24 cellular contexts compared by ENCODE assay signal in genomic region chr1:204457665-204458064, GRCh38. TPM values are rescaled to one million over a fixed set of nuclear protein-coding genes. Genes with fewer than 3 reads are reported as not detected.
A peak's percentile ranks its signal among the peaks of the same experiment; 100 is the strongest.
DNase-seq lines count a peak whose midpoint lies in the region; ATAC-seq, FAIRE-seq and TF ChIP-seq lines count a peak whose summit lies in the region.
"Had no signal": no experiment of that assay in that cellular context is flagged by ENCODE, and none has a peak within 500 bp of the region (broad histone marks: within the 10 kb centered on the region; RNA-seq: fewer than 3 reads in every experiment).

No MANE protein-coding gene starts in this region.

- no peak overlapping the region for H2BK120ac ChIP-seq in mesendoderm (ENCODE audit: low read depth, low read length)

- H3K79me1 ChIP-seq in mesendoderm (ENCODE audit: low read length): no peaks in the 10 kb centered on the region

- H3K36me3 ChIP-seq in K562 (ENCODE audit: control insufficient read depth, insufficient read depth, low read length): no peaks in the 10 kb centered on the region
- no peaks in the 10 kb centered on the region for H3K36me3 ChIP-seq in mesendoderm (ENCODE audit: control insufficient read depth, insufficient read depth, low read length)
- H3K36me3 ChIP-seq: MG63 had no signal

- no peak for TF ChIP-seq CTCF in K562 (IDR thresholded peaks at IDR 0.05 in 2 of 3, conservative IDR thresholded peaks at IDR 0.05 in 1 of 3; ENCODE audit: insufficient read depth in 2 of 3, low read depth in 1 of 3, low read length in 3 of 3)

- no peaks in the 10 kb centered on the region for H3K9me1 ChIP-seq in K562 (ENCODE audit: control insufficient read depth, insufficient read depth, low read length)

- POLR2A ChIA-PET in K562 (lab: Yijun Ruan, JAX): interaction anchor here (0.9 to 2.2 kb wide), 6 partner anchors 9 to 36 kb away, joined by 4 to 7 read pairs (median 6); partner anchors contain the start of gene PIK3C2B

- peaks cover 33 to 40% of the 10 kb centered on the region in 2 experiments for H3K27me3 ChIP-seq in K562 (ENCODE audit: control insufficient read depth in 2 of 2, insufficient read depth in 2 of 2, low read length in 2 of 2)
- H3K27me3 ChIP-seq in mesendoderm (ENCODE audit: insufficient read depth, low read length, poor library complexity): no peaks in the 10 kb centered on the region
- H3K27me3 ChIP-seq: esophagus muscularis mucosa, gastrocnemius medialis, MG63 had no signal

- no peak for ATAC-seq in activated T-cell treated with anti-CD3 and anti-CD28 coated beads, Interleukin-2, amount 50 U/mL, for 72 hours (replicated peaks in 1 of 2)
- ATAC-seq in K562: no peak
- ATAC-seq in naive B cell (ENCODE audit: low read depth in 2 of 2): no peak
- ATAC-seq in HG03108 (IDR thresholded peaks at IDR 0.05; ENCODE audit: unreplicated experiment): no peak

- H3K4me3 Mint-ChIP-seq in activated T-cell treated with anti-CD3 and anti-CD28 coated beads, Interleukin-2, amount 50 U/mL, for 72 hours: no peak overlapping the region
- peak overlapping the region in 2 of 8 donors; percentile 22 to 45 for H3K4me3 Mint-ChIP-seq in naive B cell
- H3K4me3 Mint-ChIP-seq: activated CD4-positive, alpha-beta T cell treated with anti-CD3 and anti-CD28 coated beads, Interleukin-2, amount 10 ng/mL, durations not matched to agents 7 days and 5 days; HFFc6 had no signal

- no peak overlapping the region for H3K56ac ChIP-seq in mesendoderm (ENCODE audit: low read length)

- H3K23ac ChIP-seq in mesendoderm (ENCODE audit: low read length): no peak overlapping the region

- BruUV-seq in K562 (replicated peaks; lab: Mats Ljungman, UMichigan): no TSS peak

- no peaks in the 10 kb centered on the region for H3K9me3 ChIP-seq in K562 (replicated peaks; ENCODE audit: control insufficient read depth, insufficient read depth, low read depth, low read length)
- H3K9me3 ChIP-seq: esophagus muscularis mucosa, gastrocnemius medialis, MG63 had no signal

- peaks cover 10 to 19% of the 10 kb centered on the region in 2 donors for H3K36me3 Mint-ChIP-seq in activated T-cell treated with anti-CD3 and anti-CD28 coated beads, Interleukin-2, amount 50 U/mL, for 72 hours (ENCODE audit: insufficient read depth in 2 of 2)
- H3K36me3 Mint-ChIP-seq in naive B cell: peaks cover 33 to 44% of the 10 kb centered on the region in 2 donors

- no peak overlapping the region for H3K4ac ChIP-seq in mesendoderm (ENCODE audit: low read depth, low read length)

- no peak overlapping the region for H2BK5ac ChIP-seq in mesendoderm (ENCODE audit: low read length)

- H4K8ac ChIP-seq in mesendoderm (ENCODE audit: low read depth, low read length): no peak overlapping the region

- no peak overlapping the region for H2AFZ ChIP-seq in K562 (ENCODE audit: low read depth, low read length)

- H3K4me3 ChIP-seq in K562: no peak overlapping the region
- H3K4me3 ChIP-seq in mesendoderm (ENCODE audit: low read length): no peak overlapping the region
- H3K4me3 ChIP-seq: esophagus muscularis mucosa, gastrocnemius medialis, MG63 had no signal

- H3K27ac Mint-ChIP-seq in activated T-cell treated with anti-CD3 and anti-CD28 coated beads, Interleukin-2, amount 50 U/mL, for 72 hours: peak overlapping the region; percentile 79
- peak overlapping the region; percentile 52 to 96 (median 90) for H3K27ac Mint-ChIP-seq in naive B cell
- H3K27ac Mint-ChIP-seq: HFFc6 had no signal

- no peak overlapping the region for H3K18ac ChIP-seq in mesendoderm (ENCODE audit: low read length)

- peaks cover 36% of the 10 kb centered on the region for H3K4me1 Mint-ChIP-seq in activated T-cell treated with anti-CD3 and anti-CD28 coated beads, Interleukin-2, amount 50 U/mL, for 72 hours (ENCODE audit: low read depth)
- H3K4me1 Mint-ChIP-seq in naive B cell: peaks cover 75 to 97% (median 96%) of the 10 kb centered on the region in 3 donors

- no peak overlapping the region for H2AK5ac ChIP-seq in mesendoderm (ENCODE audit: low read length)

- in situ Hi-C loops in K562 (cut with MboI): no loop called here

- H3K27ac ChIP-seq in K562 (ENCODE audit: extremely low read depth, low read depth, low read length) (no peak overlapping the region), substantia nigra (ENCODE audit: low read depth, low read length, poor library complexity, severe bottlenecking) (peak overlapping the region; percentile 56), mesendoderm (ENCODE audit: low read depth, low read length) (no peak overlapping the region)
- H3K27ac ChIP-seq: C4-2B had no signal

- no peak for TF ChIP-seq RAD21 in K562 (CRISPR knock-in tag; conservative IDR thresholded peaks at IDR 0.05 in 1 of 2, IDR thresholded peaks at IDR 0.05 in 1 of 2)

- WGBS in K562 (ENCODE audit: insufficient coverage, low coverage, missing lambda C conversion rate): 8% methylated on average over 5 of the region's 5 CpGs
- WGBS in mesendoderm (ENCODE audit: extremely low coverage, insufficient coverage, low lambda C conversion rate): no CpG with 5 or more reads among the region's 5 CpGs

- H2BK15ac ChIP-seq in mesendoderm (replicated peaks; ENCODE audit: low read depth): no peak overlapping the region

- no peaks in the 10 kb centered on the region for H4K20me1 ChIP-seq in K562 (replicated peaks; ENCODE audit: control insufficient read depth, insufficient read depth, low read length)

- H3K79me2 ChIP-seq in K562 (ENCODE audit: control insufficient read depth, insufficient read depth, low read length) (no peaks in the 10 kb centered on the region), mesendoderm (ENCODE audit: control insufficient read depth, insufficient read depth, low read length) (no peaks in the 10 kb centered on the region)

- TF ChIP-seq EP300 in K562 (IDR thresholded peaks at IDR 0.05; ENCODE audit: low read length): no peak

- no peak for FAIRE-seq in K562 (lab: Jason Lieb, UNC)
- FAIRE-seq: G401.6 had no signal

- H3K9me3 Mint-ChIP-seq in activated T-cell treated with anti-CD3 and anti-CD28 coated beads, Interleukin-2, amount 50 U/mL, for 72 hours: no peaks in the 10 kb centered on the region
- H3K9me3 Mint-ChIP-seq in naive B cell: no peaks in the 10 kb centered on the region
- H3K9me3 Mint-ChIP-seq: activated CD4-positive, alpha-beta T cell treated with anti-CD3 and anti-CD28 coated beads, Interleukin-2, amount 10 ng/mL, durations not matched to agents 7 days and 5 days; HFFc6 had no signal

- H3K4me2 ChIP-seq in K562 (ENCODE audit: insufficient read depth, low read length) (no peak overlapping the region), mesendoderm (ENCODE audit: low read length) (no peak overlapping the region)

- H4K5ac ChIP-seq in mesendoderm (ENCODE audit: low read length): no peak overlapping the region

- H3K9ac ChIP-seq in K562 (ENCODE audit: insufficient read depth in 1 of 2, low read depth in 2 of 2, low read length in 2 of 2) (no peak overlapping the region), mesendoderm (ENCODE audit: low read length) (no peak overlapping the region)

- no peaks in the 10 kb centered on the region for H3K27me3 Mint-ChIP-seq in activated T-cell treated with anti-CD3 and anti-CD28 coated beads, Interleukin-2, amount 50 U/mL, for 72 hours (ENCODE audit: low read depth)
- no peaks in the 10 kb centered on the region for H3K27me3 Mint-ChIP-seq in naive B cell
- H3K27me3 Mint-ChIP-seq: activated CD4-positive, alpha-beta T cell treated with anti-CD3 and anti-CD28 coated beads, Interleukin-2, amount 10 ng/mL, durations not matched to agents 7 days and 5 days had no signal

- peaks cover 12 to 19% of the 10 kb centered on the region in 2 experiments; a peak in 4 of 5 replicates for H3K4me1 ChIP-seq in K562 (replicated peaks in 1 of 2; ENCODE audit: control insufficient read depth in 2 of 2, insufficient read depth in 2 of 2, low read length in 2 of 2)
- H3K4me1 ChIP-seq in mesendoderm (ENCODE audit: control insufficient read depth, low read depth, low read length): peaks cover 2% of the 10 kb centered on the region

- intact Hi-C loops in K562 (cut with micrococcal nuclease): no loop called here

- no peak for TF ChIP-seq POLR2A in K562 (conservative IDR thresholded peaks at IDR 0.05)

- CTCF ChIA-PET in K562 (lab: Yijun Ruan, JAX; ENCODE audit: low intra/inter-chr PET ratio): no interaction called here

- DNase-seq in activated T-cell treated with anti-CD3 and anti-CD28 coated beads, Interleukin-2, amount 50 U/mL, for 72 hours: no peak
- DNase-seq in activated T-cell treated with anti-CD3 and anti-CD28 coated beads for 4 hours (no peak), K562 (ENCODE audit: extremely low read depth in 1 of 4, low spot score in 3 of 4) (no peak), naive B cell (no peak), substantia nigra (lab: John Stamatoyannopoulos, UW) (no peak), mesendoderm (no peak), SHP77 (lab: John Stamatoyannopoulos, UW) (no peak)
- DNase-seq: activated CD4-positive, alpha-beta T cell treated with anti-CD3 and anti-CD28 coated beads, Interleukin-2, amount 10 ng/mL, durations not matched to agents 7 days and 5 days; activated CD8-positive, alpha-beta memory T cell treated with anti-CD3 and anti-CD28 coated beads, Interleukin-2, amount 50 U/mL, for 48 hours; amniotic stem cell; effector CD4-positive, alpha-beta T cell; gastrocnemius medialis; HFFc6; IMR-90; kidney glomerular epithelial cell; mesenchymal stem cell; MG63; NCI-H1436; NCI-H2171 treated with DMSO at 0.1 percent for 48 hours; stimulated activated CD4-positive, alpha-beta T cell treated with anti-CD3 and anti-CD28 coated beads, Interleukin-4, amount 100 ng/mL, for 24 hours had no signal

RNA-seq across cellular contexts. Expression of gene PIK3C2B, which starts 36.9 kb away (rescaled TPM):
- 10 to 100 TPM; 43.1 to 54.5 TPM for total RNA-seq in activated T-cell treated with anti-CD3 and anti-CD28 coated beads, Interleukin-2, amount 50 U/mL, for 72 hours
- 1.7 and 12.0 TPM in 2 replicates for total RNA-seq in K562 (2011; cell fraction: chromatin; rRNA removed; ENCODE audit: low replicate concordance)
- 2.2 and 6.7 TPM in 2 replicates for total RNA-seq in K562 (2011; cell fraction: nucleolus; rRNA removed)
- 2.1 and 2.4 TPM in 2 replicates for total RNA-seq in K562 (2011; cell fraction: nucleoplasm; rRNA removed)
- total RNA-seq in K562 (2014; rRNA removed) (0.95 and 1.6 TPM in 2 replicates), K562 (2014; rRNA removed; fragmentation: Illumina TruSeq; extraction: Trizol) (0.61 and 0.62 TPM in 2 replicates), K562 (2015; rRNA removed; fragmentation: Illumina TruSeq; extraction: Trizol) (0.34 and 0.72 TPM in 2 replicates), K562 (2021) (1.8 and 2.9 TPM in 2 replicates)
- polyA plus RNA-seq in K562 (2011; rRNA removed) (1.1 and 4.0 TPM in 2 replicates), K562 (2014; fragmentation: Illumina TruSeq; extraction: Trizol) (0.55 and 0.82 TPM in 2 replicates), K562 (2014; fragmentation: Nextera tagmentation; extraction: Ambion mirVana) (under 1 TPM; 0.10 to 0.27 TPM), K562 (2014; rRNA removed) (0.27 and 0.65 TPM in 2 replicates), naive B cell (ENCODE audit: low read depth in 6 of 6) (10 to 100 TPM in 3 of 6 donors, 1 to 10 TPM in 2, not detected in 1; 8.5 to 16.9 (median 10.6) TPM)
- polyA plus RNA-seq in K562 (2011; cell fraction: cytosol; rRNA removed): 2.0 and 3.0 TPM in 2 replicates
- 3.8 and 3.9 TPM in 2 replicates for polyA plus RNA-seq in K562 (2011; cell fraction: nucleus; rRNA removed)
- 1.4 and 2.8 TPM in 2 replicates for polyA plus RNA-seq in K562 (2012)
- polyA minus RNA-seq in K562 (2011; rRNA and poly(A)+ RNA removed): 3.3 and 3.9 TPM in 2 replicates
- polyA minus RNA-seq in K562 (2011; cell fraction: cytosol; rRNA and poly(A)+ RNA removed): 2.7 and 7.7 TPM in 2 replicates
- polyA minus RNA-seq in K562 (2011; cell fraction: nucleus; rRNA and poly(A)+ RNA removed): 3.1 and 6.1 TPM in 2 replicates
- polyA plus RNA-seq in mesendoderm (2013, experiment 1 of 2): 6.1 TPM
- polyA plus RNA-seq in mesendoderm (2013, experiment 2 of 2): 6.1 TPM

RNA-seq across cellular contexts. Expression of gene PPP1R15B, which starts 46.0 kb away (rescaled TPM):
- 10 to 100 TPM; 82.9 to 94.2 TPM for total RNA-seq in activated T-cell treated with anti-CD3 and anti-CD28 coated beads, Interleukin-2, amount 50 U/mL, for 72 hours
- 89.5 and 106 TPM in 2 replicates for total RNA-seq in K562 (2011; cell fraction: chromatin; rRNA removed; ENCODE audit: low replicate concordance)
- 92.1 and 92.6 TPM in 2 replicates for total RNA-seq in K562 (2011; cell fraction: nucleolus; rRNA removed)
- total RNA-seq in K562 (2011; cell fraction: nucleoplasm; rRNA removed): 106 and 121 TPM in 2 replicates
- 30.8 and 32.3 TPM in 2 replicates for total RNA-seq in K562 (2014; rRNA removed)
- 42.2 and 45.5 TPM in 2 replicates for total RNA-seq in K562 (2014; rRNA removed; fragmentation: Illumina TruSeq; extraction: Trizol)
- total RNA-seq in K562 (2015; rRNA removed; fragmentation: Illumina TruSeq; extraction: Trizol): 30.6 and 32.4 TPM in 2 replicates
- total RNA-seq in K562 (2021): 46.5 and 48.1 TPM in 2 replicates
- 24.6 and 27.0 TPM in 2 replicates for polyA plus RNA-seq in K562 (2011; rRNA removed)
- 19.2 and 23.1 TPM in 2 replicates for polyA plus RNA-seq in K562 (2011; cell fraction: cytosol; rRNA removed)
- 18.4 and 20.5 TPM in 2 replicates for polyA plus RNA-seq in K562 (2011; cell fraction: nucleus; rRNA removed)
- polyA plus RNA-seq in K562 (2012): 15.8 and 22.5 TPM in 2 replicates
- polyA plus RNA-seq in K562 (2014; fragmentation: Illumina TruSeq; extraction: Trizol): 34.2 and 36.5 TPM in 2 replicates
- polyA plus RNA-seq in K562 (2014; fragmentation: Nextera tagmentation; extraction: Ambion mirVana): 10 to 100 TPM; 17.0 to 24.7 TPM
- polyA plus RNA-seq in K562 (2014; rRNA removed): 26.9 and 27.2 TPM in 2 replicates
- polyA minus RNA-seq in K562 (2011; rRNA and poly(A)+ RNA removed): 47.0 and 63.2 TPM in 2 replicates
- polyA minus RNA-seq in K562 (2011; cell fraction: cytosol; rRNA and poly(A)+ RNA removed): 38.7 and 39.2 TPM in 2 replicates
- polyA minus RNA-seq in K562 (2011; cell fraction: nucleus; rRNA and poly(A)+ RNA removed): 36.5 and 72.2 TPM in 2 replicates
- 10 to 100 TPM; 18.5 to 39.0 (median 33.0) TPM for polyA plus RNA-seq in naive B cell (ENCODE audit: low read depth in 6 of 6)
- polyA plus RNA-seq in mesendoderm (2013, experiment 1 of 2): 26.9 TPM
- 25.4 TPM for polyA plus RNA-seq in mesendoderm (2013, experiment 2 of 2)

RNA-seq across cellular contexts. Expression of gene MDM4, which starts 58.5 kb away (rescaled TPM):
- total RNA-seq in activated T-cell treated with anti-CD3 and anti-CD28 coated beads, Interleukin-2, amount 50 U/mL, for 72 hours: 100 to 1,000 TPM; 147 to 153 TPM
- total RNA-seq in K562 (2011; cell fraction: chromatin; rRNA removed; ENCODE audit: low replicate concordance): 237 and 644 TPM in 2 replicates
- total RNA-seq in K562 (2011; cell fraction: nucleolus; rRNA removed): 117 and 136 TPM in 2 replicates
- 249 and 386 TPM in 2 replicates for total RNA-seq in K562 (2011; cell fraction: nucleoplasm; rRNA removed)
- total RNA-seq in K562 (2014; rRNA removed) (21.2 and 24.6 TPM in 2 replicates), K562 (2014; rRNA removed; fragmentation: Illumina TruSeq; extraction: Trizol) (40.6 and 53.0 TPM in 2 replicates), K562 (2015; rRNA removed; fragmentation: Illumina TruSeq; extraction: Trizol) (32.2 and 33.4 TPM in 2 replicates), K562 (2021) (55.9 and 61.7 TPM in 2 replicates)
- polyA plus RNA-seq in K562 (2011; rRNA removed) (41.2 and 46.7 TPM in 2 replicates), K562 (2014; fragmentation: Illumina TruSeq; extraction: Trizol) (10.0 TPM in 2 replicates), K562 (2014; fragmentation: Nextera tagmentation; extraction: Ambion mirVana) (10 to 100 TPM in 1 of 2 experiments, 1 to 10 TPM in 1; 3.3 to 11.1 TPM), K562 (2014; rRNA removed) (17.9 and 22.6 TPM in 2 replicates), naive B cell (ENCODE audit: low read depth in 6 of 6) (10 to 100 TPM; 12.6 to 50.8 (median 28.2) TPM)
- polyA plus RNA-seq in K562 (2011; cell fraction: cytosol; rRNA removed): 5.9 and 16.5 TPM in 2 replicates
- 63.1 and 81.2 TPM in 2 replicates for polyA plus RNA-seq in K562 (2011; cell fraction: nucleus; rRNA removed)
- polyA plus RNA-seq in K562 (2012): 5.2 and 7.5 TPM in 2 replicates
- 171 and 249 TPM in 2 replicates for polyA minus RNA-seq in K562 (2011; rRNA and poly(A)+ RNA removed)
- polyA minus RNA-seq in K562 (2011; cell fraction: cytosol; rRNA and poly(A)+ RNA removed): 15.7 and 26.6 TPM in 2 replicates
- 120 and 165 TPM in 2 replicates for polyA minus RNA-seq in K562 (2011; cell fraction: nucleus; rRNA and poly(A)+ RNA removed)
- polyA plus RNA-seq in mesendoderm (2013, experiment 1 of 2): 10.9 TPM
- polyA plus RNA-seq in mesendoderm (2013, experiment 2 of 2): 10.7 TPM
